ENCODE assay signal across 8 cellular contexts in the genomic region with DNA sequence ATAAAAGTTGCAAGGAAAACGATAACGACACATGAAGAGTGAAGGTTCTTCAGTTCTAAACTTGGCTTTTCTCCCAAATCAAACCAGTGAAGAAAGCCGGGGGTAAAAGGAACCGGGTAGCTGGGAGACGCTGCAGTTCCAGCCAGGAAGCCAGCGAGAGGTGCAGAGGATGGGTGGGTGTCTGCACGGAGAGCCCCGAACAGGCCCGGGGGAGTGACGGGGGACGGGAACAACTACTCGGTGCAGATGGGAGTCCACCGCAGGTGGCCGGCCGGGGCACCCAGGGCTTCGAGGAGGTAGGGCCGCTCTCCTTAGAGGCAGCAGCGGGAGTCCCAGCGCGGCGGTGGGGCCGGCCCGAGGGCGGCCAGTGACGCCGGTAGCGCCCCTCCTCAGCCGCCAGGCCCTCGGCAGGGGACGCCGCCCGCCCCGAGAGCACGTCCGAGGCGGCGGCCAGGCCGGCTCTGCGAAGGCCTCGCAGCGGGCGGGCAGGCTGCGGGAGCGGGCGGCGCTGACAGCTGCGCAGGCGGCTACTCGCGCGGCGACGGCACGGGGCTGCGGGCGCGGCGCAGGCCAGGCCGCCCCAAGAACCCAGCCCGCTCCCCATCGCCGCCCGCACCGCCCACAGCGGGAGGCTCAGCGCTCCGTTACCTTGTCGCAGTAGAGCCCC. TPM values are rescaled to one million over a fixed set of nuclear protein-coding genes. Genes with fewer than 3 reads are reported as not detected.
DNase-seq lines count a peak whose midpoint lies in the region; ATAC-seq and TF ChIP-seq lines count a peak whose summit lies in the region.

No MANE protein-coding gene starts in this region.

- peak; percentile 80 for DNase-seq in activated effector memory CD4-positive, alpha-beta T cell treated with anti-CD3 and anti-CD28 coated beads, Interleukin-2, amount 50 U/mL, for 16 hours
- DNase-seq in activated effector memory CD4-positive, alpha-beta T cell treated with Interleukin-2 at 50 U/mL for 16 hours, result no peak
- DNase-seq in NCI-H345 (lab: John Stamatoyannopoulos, UW), result peak; percentile 51
- no peak for DNase-seq in activated T-helper 2 cell treated with anti-CD3 and anti-CD28 coated beads, Interferon-gamma antibody, Interleukin-2, Interleukin-4, amounts not matched to agents 10 μg/mL and 5 μg/mL and 100 μg/mL, durations not matched to agents 14 hours and 24 hours and 36 hours (ENCODE audit: low spot score)
- peak; percentile 75 for DNase-seq in Right ventricle myocardium inferior (ENCODE audit: missing footprints)
- DNase-seq in osteocyte (ENCODE audit: extremely low spot score, unreplicated experiment), result no peak
- DNase-seq in uterus, result peak; percentile 42 to 56

- peak overlapping the region; percentile 94 for H3K27ac Mint-ChIP-seq in activated T-helper 2 cell treated with anti-CD3 and anti-CD28 coated beads, Interferon-gamma antibody, Interleukin-2, Interleukin-4, amounts not matched to agents 10 μg/mL and 5 μg/mL and 100 μg/mL, durations not matched to agents 14 hours and 24 hours and 36 hours
- H3K27ac Mint-ChIP-seq in osteocyte (ENCODE audit: unreplicated experiment), result peak overlapping the region; percentile 100

- H3K4me1 Mint-ChIP-seq in activated T-helper 2 cell treated with anti-CD3 and anti-CD28 coated beads, Interferon-gamma antibody, Interleukin-2, Interleukin-4, amounts not matched to agents 10 μg/mL and 5 μg/mL and 100 μg/mL, durations not matched to agents 14 hours and 24 hours and 36 hours (ENCODE audit: low read depth), result peaks cover 50% of the 10 kb centered on the region
- H3K4me1 Mint-ChIP-seq in osteocyte (ENCODE audit: unreplicated experiment), result peaks cover 65% of the 10 kb centered on the region

- TF ChIP-seq POLR2A in uterus (IDR thresholded peaks at IDR 0.05), result no peak

- H3K36me3 ChIP-seq in uterus, result no peaks in the 10 kb centered on the region

- no peaks in the 10 kb centered on the region for H3K9me3 ChIP-seq in uterus

- TF ChIP-seq CTCF in osteocyte (IDR thresholded peaks at IDR 0.05), result no peak
- peak in 2 of 4 experiments; percentile 1 to 5 for TF ChIP-seq CTCF in uterus (IDR thresholded peaks at IDR 0.05)

- peak overlapping the region; percentile 95 to 100 for H3K27ac ChIP-seq in uterus

- no peaks in the 10 kb centered on the region for H3K9me3 Mint-ChIP-seq in activated T-helper 2 cell treated with anti-CD3 and anti-CD28 coated beads, Interferon-gamma antibody, Interleukin-2, Interleukin-4, amounts not matched to agents 10 μg/mL and 5 μg/mL and 100 μg/mL, durations not matched to agents 14 hours and 24 hours and 36 hours
- H3K9me3 Mint-ChIP-seq in osteocyte (ENCODE audit: unreplicated experiment), result no peaks in the 10 kb centered on the region

- ATAC-seq in HG02938 (IDR thresholded peaks at IDR 0.05; ENCODE audit: unreplicated experiment) (peak; percentile 45), Right ventricle myocardium inferior (peak; percentile 59)

- intact Hi-C loops in activated T-helper 2 cell treated with anti-CD3 and anti-CD28 coated beads, Interferon-gamma antibody, Interleukin-2, Interleukin-4, amounts not matched to agents 10 μg/mL and 5 μg/mL and 100 μg/mL, durations not matched to agents 14 hours and 24 hours and 36 hours (cut with micrococcal nuclease), result loop anchor here (1.0 to 10.0 kb wide), 7 partner anchors 27 to 652 kb away; partner anchors contain the start of genes CD38, CPEB2, FAM200B and TAPT1
- intact Hi-C loops in Right ventricle myocardium inferior (cut with DNase I), result loop anchor here (2.0 to 10.0 kb wide), 2 partner anchors 26 to 510 kb away; partner anchors contain the start of gene FAM200B
- intact Hi-C loops in uterus (cut with DNase I; ENCODE audit: low total_unique reads), result no loop called here

- peak overlapping the region; percentile 49 to 84 for H3K4me3 ChIP-seq in uterus

- peaks cover 21% of the 10 kb centered on the region for H3K36me3 Mint-ChIP-seq in activated T-helper 2 cell treated with anti-CD3 and anti-CD28 coated beads, Interferon-gamma antibody, Interleukin-2, Interleukin-4, amounts not matched to agents 10 μg/mL and 5 μg/mL and 100 μg/mL, durations not matched to agents 14 hours and 24 hours and 36 hours (ENCODE audit: low read depth)
- no peaks in the 10 kb centered on the region for H3K36me3 Mint-ChIP-seq in osteocyte (ENCODE audit: unreplicated experiment)

- no peaks in the 10 kb centered on the region for H3K27me3 Mint-ChIP-seq in activated T-helper 2 cell treated with anti-CD3 and anti-CD28 coated beads, Interferon-gamma antibody, Interleukin-2, Interleukin-4, amounts not matched to agents 10 μg/mL and 5 μg/mL and 100 μg/mL, durations not matched to agents 14 hours and 24 hours and 36 hours (ENCODE audit: low read depth)
- no peaks in the 10 kb centered on the region for H3K27me3 Mint-ChIP-seq in osteocyte (ENCODE audit: unreplicated experiment)

- no peaks in the 10 kb centered on the region for H3K4me1 ChIP-seq in uterus

- H3K4me3 Mint-ChIP-seq in activated T-helper 2 cell treated with anti-CD3 and anti-CD28 coated beads, Interferon-gamma antibody, Interleukin-2, Interleukin-4, amounts not matched to agents 10 μg/mL and 5 μg/mL and 100 μg/mL, durations not matched to agents 14 hours and 24 hours and 36 hours (ENCODE audit: low read depth), result peak overlapping the region; percentile 93
- peak overlapping the region; percentile 96 for H3K4me3 Mint-ChIP-seq in osteocyte (ENCODE audit: unreplicated experiment)

- H3K27me3 ChIP-seq in uterus, result no peaks in the 10 kb centered on the region

RNA-seq across cellular contexts. Expression of gene FBXL5, which starts 0.5 kb away (rescaled TPM):
- total RNA-seq in activated T-helper 2 cell treated with anti-CD3 and anti-CD28 coated beads, Interferon-gamma antibody, Interleukin-2, Interleukin-4, amounts not matched to agents 10 μg/mL and 5 μg/mL and 100 μg/mL, durations not matched to agents 14 hours and 24 hours and 36 hours, result 28.9 and 30.3 TPM in 2 replicates
- total RNA-seq in Right ventricle myocardium inferior (93.9 TPM), osteocyte (54.0 and 54.9 TPM in 2 replicates), uterus (100 to 1,000 TPM in 3 of 4 donors, 10 to 100 TPM in 1; 69.7 to 261 (median 136) TPM)

RNA-seq across cellular contexts. Expression of gene FAM200B, which starts 26.9 kb away (rescaled TPM):
- total RNA-seq in activated T-helper 2 cell treated with anti-CD3 and anti-CD28 coated beads, Interferon-gamma antibody, Interleukin-2, Interleukin-4, amounts not matched to agents 10 μg/mL and 5 μg/mL and 100 μg/mL, durations not matched to agents 14 hours and 24 hours and 36 hours, result 5.6 and 6.8 TPM in 2 replicates
- 25.2 TPM for total RNA-seq in Right ventricle myocardium inferior
- total RNA-seq in osteocyte, result 43.8 and 45.0 TPM in 2 replicates
- total RNA-seq in uterus, result 100 to 1,000 TPM in 1 of 4 donors, 10 to 100 TPM in 3; 41.7 to 104 (median 54.8) TPM

RNA-seq across cellular contexts. Expression of gene BST1, which starts 48.2 kb away (rescaled TPM):
- 0.50 and 1.8 TPM in 2 replicates for total RNA-seq in activated T-helper 2 cell treated with anti-CD3 and anti-CD28 coated beads, Interferon-gamma antibody, Interleukin-2, Interleukin-4, amounts not matched to agents 10 μg/mL and 5 μg/mL and 100 μg/mL, durations not matched to agents 14 hours and 24 hours and 36 hours
- total RNA-seq in Right ventricle myocardium inferior (3.8 TPM), osteocyte (0.26 and 0.54 TPM in 2 replicates), uterus (10 to 100 TPM in 1 of 4 donors, 1 to 10 TPM in 2, not detected in 1; 1.5 to 11.4 (median 7.7) TPM)

Comparison
In these comparisons a context has a peak if more than half of its experiments do, and no peak if none do; other contexts are left out.
1. DNase-seq: peak in activated effector memory CD4-positive, alpha-beta T cell treated with anti-CD3 and anti-CD28 coated beads, Interleukin-2, amount 50 U/mL, for 16 hours (single experiment), NCI-H345 (single experiment), Right ventricle myocardium inferior (single experiment) and uterus (2 of 2); none in activated effector memory CD4-positive, alpha-beta T cell treated with Interleukin-2 at 50 U/mL for 16 hours (single experiment), activated T-helper 2 cell treated with anti-CD3 and anti-CD28 coated beads, Interferon-gamma antibody, Interleukin-2, Interleukin-4, amounts not matched to agents 10 μg/mL and 5 μg/mL and 100 μg/mL, durations not matched to agents 14 hours and 24 hours and 36 hours (single experiment) and osteocyte (single experiment).